In the genomic region with DNA sequence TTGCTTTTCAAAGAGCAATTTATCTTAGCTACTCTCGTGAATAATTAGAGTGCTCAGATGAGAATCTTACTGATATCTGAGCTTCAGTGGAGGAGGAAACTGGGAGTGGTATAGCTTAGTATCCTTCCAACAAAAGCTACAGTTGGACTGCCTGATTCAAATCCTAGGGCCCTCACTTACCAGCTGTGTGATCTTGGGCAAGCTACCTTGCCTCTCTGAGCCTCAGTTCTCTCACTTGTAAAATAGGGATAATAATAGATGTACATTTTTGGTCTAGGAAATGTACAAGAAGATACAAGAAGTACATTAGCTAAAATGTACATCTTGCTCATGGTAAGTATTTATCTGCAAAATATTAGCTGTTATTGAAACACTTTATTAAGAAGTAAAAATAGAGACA, we compare ENCODE assay signal across 29 cellular contexts.
"Had no signal": no experiment of that assay in that cellular context is flagged by ENCODE, and none has a peak within 500 bp of the region (broad histone marks: within the 10 kb centered on the region; RNA-seq: fewer than 3 reads in every experiment).

No MANE protein-coding gene starts in this region.

- H3K27me3 Mint-ChIP-seq: stimulated activated naive CD8-positive, alpha-beta T cell treated with anti-CD3 and anti-CD28 coated beads, Interleukin-15, amount 100 ng/mL, for 72 hours had no signal

- DNase-seq: stimulated activated CD4-positive, alpha-beta T cell treated with anti-CD3 and anti-CD28 coated beads, Interleukin-2, amount 100 ng/mL, for 48 hours; stimulated activated CD4-positive, alpha-beta T cell treated with anti-CD3 and anti-CD28 coated beads, Interleukin-4, amount 100 ng/mL, for 1 hour; stimulated activated CD4-positive, alpha-beta T cell treated with anti-CD3 and anti-CD28 coated beads, Interleukin-4, amount 100 ng/mL, for 24 hours; stimulated activated CD4-positive, alpha-beta T cell treated with anti-CD3 and anti-CD28 coated beads, Interleukin-4, amount 100 ng/mL, for 4 hours; stimulated activated CD8-positive, alpha-beta memory T cell treated with anti-CD3 and anti-CD28 coated beads, Interleukin-4, amount 100 ng/mL, for 48 hours; stimulated activated naive B cell treated with anti-CD40 and anti-IgM and Interleukin-4, amounts not matched to agents 10 μg/mL and 1 μg/mL and 100 μg/mL, for 72 hours; stimulated activated naive CD4-positive, alpha-beta T cell; stimulated activated naive CD4-positive, alpha-beta T cell treated with Interleukin-2 at 50 U/mL for 16 hours; stimulated activated naive CD8-positive, alpha-beta T cell treated with anti-CD3 and anti-CD28 coated beads, Interleukin-15, amount 100 ng/mL, for 72 hours; stimulated activated naive CD8-positive, alpha-beta T cell treated with anti-CD3 and anti-CD28 coated beads, Interleukin-15, Interleukin-2, amounts not matched to agents 100 U/mL and 50 U/mL, for 24 hours; stomach; substantia nigra; testis; thyroid gland; tibial artery; transverse colon; trophoblast cell; upper lobe of left lung; upper lobe of right lung; uterus had no signal

- H3K27ac ChIP-seq: stomach, suprapubic skin, testis, thoracic aorta, thyroid gland, tibial artery, tibial nerve, transverse colon, upper lobe of left lung, upper lobe of right lung, uterus, vagina had no signal

- H3K4me3 ChIP-seq: stomach, suprapubic skin, testis, thoracic aorta, thyroid gland, tibial artery, tibial nerve, transverse colon, upper lobe of left lung, upper lobe of right lung, uterus, vagina had no signal

- H3K36me3 Mint-ChIP-seq: stimulated activated effector memory CD8-positive, alpha-beta T cell treated with anti-CD3 and anti-CD28 coated beads, Interleukin-12 subunit alpha, Interleukin-12 subunit beta, amount 100 ng/mL, for 72 hours; stimulated activated memory B cell treated with anti-CD40 and anti-IgM and Interleukin-4, amounts not matched to agents 10 μg/mL and 1 μg/mL and 100 μg/mL, for 72 hours; stimulated activated naive B cell treated with anti-CD40 and anti-IgM and Interleukin-4, amounts not matched to agents 10 μg/mL and 1 μg/mL and 100 μg/mL, for 72 hours; type B pancreatic cell had no signal

- H3K4me3 Mint-ChIP-seq: stimulated activated effector memory CD8-positive, alpha-beta T cell treated with anti-CD3 and anti-CD28 coated beads, Interleukin-12 subunit alpha, Interleukin-12 subunit beta, amount 100 ng/mL, for 72 hours; stimulated activated memory B cell treated with anti-CD40 and anti-IgM and Interleukin-4, amounts not matched to agents 10 μg/mL and 1 μg/mL and 100 μg/mL, for 72 hours; stimulated activated naive B cell treated with anti-CD40 and anti-IgM and Interleukin-4, amounts not matched to agents 10 μg/mL and 1 μg/mL and 100 μg/mL, for 72 hours; stimulated activated naive CD8-positive, alpha-beta T cell treated with anti-CD3 and anti-CD28 coated beads, Interleukin-15, amount 100 ng/mL, for 72 hours; stimulated activated naive CD8-positive, alpha-beta T cell treated with anti-CD3 and anti-CD28 coated beads, Interleukin-15, Interleukin-2, amounts not matched to agents 100 ng/mL and 50 ng/mL, for 24 hours; type B pancreatic cell had no signal

- H3K9me3 Mint-ChIP-seq: stimulated activated memory B cell treated with anti-CD40 and anti-IgM and Interleukin-4, amounts not matched to agents 10 μg/mL and 1 μg/mL and 100 μg/mL, for 72 hours; stimulated activated naive CD8-positive, alpha-beta T cell treated with anti-CD3 and anti-CD28 coated beads, Interleukin-15, Interleukin-2, amounts not matched to agents 100 ng/mL and 50 ng/mL, for 24 hours; type B pancreatic cell had no signal

- H3K4me1 ChIP-seq: stomach, suprapubic skin, testis, thyroid gland, tibial artery, tibial nerve, transverse colon, upper lobe of left lung, upper lobe of right lung, uterus, vagina had no signal

- FAIRE-seq: urothelium cell line had no signal

- H3K9me3 ChIP-seq: stomach, suprapubic skin, testis, thoracic aorta, thyroid gland, tibial artery, tibial nerve, transverse colon, upper lobe of left lung, upper lobe of right lung, uterus, vagina had no signal

- H3K4me1 Mint-ChIP-seq: stimulated activated effector memory CD8-positive, alpha-beta T cell treated with anti-CD3 and anti-CD28 coated beads, Interleukin-12 subunit alpha, Interleukin-12 subunit beta, amount 100 ng/mL, for 72 hours; stimulated activated memory B cell treated with anti-CD40 and anti-IgM and Interleukin-4, amounts not matched to agents 10 μg/mL and 1 μg/mL and 100 μg/mL, for 72 hours; stimulated activated naive B cell treated with anti-CD40 and anti-IgM and Interleukin-4, amounts not matched to agents 10 μg/mL and 1 μg/mL and 100 μg/mL, for 72 hours; stimulated activated naive CD8-positive, alpha-beta T cell treated with anti-CD3 and anti-CD28 coated beads, Interleukin-15, amount 100 ng/mL, for 72 hours had no signal

- H3K27me3 ChIP-seq: testis, thyroid gland, tibial nerve, transverse colon, upper lobe of left lung, upper lobe of right lung, uterus, vagina had no signal

- H3K27ac Mint-ChIP-seq: stimulated activated effector memory CD8-positive, alpha-beta T cell treated with anti-CD3 and anti-CD28 coated beads, Interleukin-12 subunit alpha, Interleukin-12 subunit beta, amount 100 ng/mL, for 72 hours; stimulated activated memory B cell treated with anti-CD40 and anti-IgM and Interleukin-4, amounts not matched to agents 10 μg/mL and 1 μg/mL and 100 μg/mL, for 72 hours; stimulated activated naive B cell treated with anti-CD40 and anti-IgM and Interleukin-4, amounts not matched to agents 10 μg/mL and 1 μg/mL and 100 μg/mL, for 72 hours; stimulated activated naive CD8-positive, alpha-beta T cell treated with anti-CD3 and anti-CD28 coated beads, Interleukin-15, amount 100 ng/mL, for 72 hours; stimulated activated naive CD8-positive, alpha-beta T cell treated with anti-CD3 and anti-CD28 coated beads, Interleukin-15, Interleukin-2, amounts not matched to agents 100 ng/mL and 50 ng/mL, for 24 hours; type B pancreatic cell had no signal

- H3K36me3 ChIP-seq: stomach, suprapubic skin, thoracic aorta, thyroid gland, tibial artery, tibial nerve, transverse colon, upper lobe of left lung, upper lobe of right lung, uterus, vagina had no signal

- ATAC-seq: stimulated activated effector memory CD8-positive, alpha-beta T cell treated with anti-CD3 and anti-CD28 coated beads, Interleukin-12 subunit alpha, Interleukin-12 subunit beta, amount 100 ng/mL, for 72 hours; stimulated activated memory B cell treated with anti-CD40 and anti-IgM and Interleukin-4, amounts not matched to agents 10 μg/mL and 1 μg/mL and 100 μg/mL, for 72 hours; stimulated activated naive B cell treated with anti-CD40 and anti-IgM and Interleukin-4, amounts not matched to agents 10 μg/mL and 1 μg/mL and 100 μg/mL, for 72 hours; stimulated activated naive CD8-positive, alpha-beta T cell treated with anti-CD3 and anti-CD28 coated beads, Interleukin-15, amount 100 ng/mL, for 72 hours; stimulated activated naive CD8-positive, alpha-beta T cell treated with anti-CD3 and anti-CD28 coated beads, Interleukin-15, Interleukin-2, amounts not matched to agents 100 U/mL and 50 U/mL, for 24 hours; upper lobe of right lung had no signal
